Comparison of ENCODE assay signal across 18 cellular contexts in the genomic region with DNA sequence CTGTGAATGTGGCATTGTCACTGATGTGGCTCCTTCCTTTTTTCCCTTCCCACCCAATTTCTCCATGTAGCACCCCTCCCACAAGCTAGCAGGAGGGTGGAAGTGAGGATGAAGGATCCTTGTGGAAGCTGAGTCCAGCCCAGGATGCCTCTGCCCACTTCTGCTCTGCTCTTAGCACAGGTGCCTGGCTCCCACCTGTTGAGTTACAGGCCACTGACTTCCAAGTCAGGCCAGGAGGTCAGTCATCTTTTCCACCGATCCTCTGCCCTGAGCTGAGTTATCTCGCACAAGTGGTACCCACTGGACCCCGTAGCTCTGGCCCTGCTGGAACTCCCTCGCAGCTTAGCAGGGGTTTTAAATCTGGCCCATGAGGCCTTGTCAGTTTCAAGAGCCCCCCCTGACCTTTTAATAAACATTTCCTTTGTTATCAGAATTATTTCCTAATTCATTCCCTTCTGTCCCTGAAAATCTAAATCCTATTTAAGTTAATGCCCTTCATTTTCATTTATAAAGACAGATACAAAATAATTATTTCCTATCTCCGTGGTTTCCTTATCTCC.
"Had no signal": no experiment of that assay in that cellular context is flagged by ENCODE, and none has a peak within 500 bp of the region (broad histone marks: within the 10 kb centered on the region; RNA-seq: fewer than 3 reads in every experiment).

No MANE protein-coding gene starts in this region.

- H3K36me3 ChIP-seq: neutrophil, stomach, upper lobe of left lung, uterus had no signal

- H3K4me1 ChIP-seq: foreskin keratinocyte, upper lobe of left lung, uterus had no signal

- H3K27ac Mint-ChIP-seq: dendritic cell treated with granulocyte-macrophage colony-stimulating factor and Interleukin-4, amounts not matched to agents 40 ng/mL and 50 ng/mL, for 4 days; naive thymus-derived CD4-positive, alpha-beta T cell had no signal

- H3K27ac ChIP-seq: foreskin keratinocyte, neutrophil, stomach, upper lobe of left lung, uterus had no signal

- DNase-seq: cerebellar nuclear complex; foreskin keratinocyte; kidney; left cardiac atrium; left ventricle myocardium superior; naive thymus-derived CD4-positive, alpha-beta T cell; posterior cingulate gyrus; stimulated activated CD4-positive, alpha-beta T cell treated with anti-CD3 and anti-CD28 coated beads, Interleukin-2, amount 100 ng/mL, for 24 hours; stimulated activated CD4-positive, alpha-beta T cell treated with anti-CD3 and anti-CD28 coated beads, Interleukin-4, amount 100 ng/mL, for 4 hours; stimulated activated naive CD4-positive, alpha-beta T cell; stomach; substantia nigra; upper lobe of left lung; uterus had no signal

- H3K4me1 Mint-ChIP-seq: naive thymus-derived CD4-positive, alpha-beta T cell had no signal

- H3K9me3 Mint-ChIP-seq: dendritic cell treated with granulocyte-macrophage colony-stimulating factor and Interleukin-4, amounts not matched to agents 40 ng/mL and 50 ng/mL, for 4 days had no signal

- H3K4me3 ChIP-seq: lung, stomach, upper lobe of left lung, uterus had no signal

- H3K36me3 Mint-ChIP-seq: naive thymus-derived CD4-positive, alpha-beta T cell had no signal

- H3K4me3 Mint-ChIP-seq: dendritic cell treated with granulocyte-macrophage colony-stimulating factor and Interleukin-4, amounts not matched to agents 40 ng/mL and 50 ng/mL, for 4 days; naive thymus-derived CD4-positive, alpha-beta T cell had no signal

- H3K27me3 ChIP-seq: foreskin keratinocyte, upper lobe of left lung, uterus had no signal

- ATAC-seq: foreskin keratinocyte; left cardiac atrium; left ventricle myocardium superior; naive thymus-derived CD4-positive, alpha-beta T cell; sciatic nerve had no signal

- H3K9me3 ChIP-seq: neutrophil, stomach, upper lobe of left lung, uterus had no signal
